Comparison of ENCODE assay signal across 27 cellular contexts in the genomic region with DNA sequence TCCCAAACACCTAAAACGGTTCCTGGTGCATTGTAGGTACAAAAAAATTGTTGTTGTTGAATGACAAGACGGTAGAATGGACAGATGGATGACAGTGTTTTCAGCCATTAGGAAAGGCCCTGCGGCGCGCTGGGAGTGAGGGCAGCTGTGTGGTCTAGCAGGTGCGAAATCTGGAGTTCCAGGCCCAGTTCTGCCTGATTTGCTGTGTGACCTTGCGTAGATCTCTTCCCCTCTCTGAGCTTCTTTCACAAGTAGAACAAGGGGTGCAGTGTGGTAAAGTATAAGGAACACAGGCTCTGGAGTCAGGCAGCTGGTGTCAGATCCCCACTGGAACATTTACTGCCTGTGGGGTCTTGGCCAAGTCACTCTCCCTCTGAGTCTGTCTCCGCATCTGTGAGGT. TPM values are rescaled to one million over a fixed set of nuclear protein-coding genes. Genes with fewer than 3 reads are reported as not detected.
DNase-seq lines count a peak whose midpoint lies in the region; ATAC-seq and TF ChIP-seq lines count a peak whose summit lies in the region.
"Had no signal": no experiment of that assay in that cellular context is flagged by ENCODE, and none has a peak within 500 bp of the region (broad histone marks: within the 10 kb centered on the region; RNA-seq: fewer than 3 reads in every experiment).

No MANE protein-coding gene starts in this region.

- H3K27me3 ChIP-seq in BLaER1 treated with 17β-estradiol and CSF1 and Interleukin-3, amounts not matched to agents 10 nM and 100 nM = no peaks in the 10 kb centered on the region; a peak in 1 of 22 replicates
- H3K27me3 ChIP-seq in OCI-LY3 (ENCODE audit: low read depth, low read length) = peaks cover 6% of the 10 kb centered on the region; the same call in 1 of the 2 replicates
- no peaks in the 10 kb centered on the region for H3K27me3 ChIP-seq in CD8-positive, alpha-beta memory T cell (ENCODE audit: insufficient read depth, low read length, poor library complexity, severe bottlenecking)
- H3K27me3 ChIP-seq: BE2C had no signal

- H3K4me2 ChIP-seq in BLaER1 treated with 17β-estradiol and CSF1 and Interleukin-3, amounts not matched to agents 10 nM and 100 nM = peak overlapping the region; percentile 57 to 99 (median 93); a peak in 21 of 22 replicates
- H3K4me2 ChIP-seq in OCI-LY3 (ENCODE audit: low read length) = peak overlapping the region; percentile 9; the same call in 1 of the 2 replicates
- H3K4me2 ChIP-seq: A549 had no signal

- peak overlapping the region in 9 of 11 experiments; percentile 58 to 97 (median 88); a peak in 18 of 22 replicates for H3K27ac ChIP-seq in BLaER1 treated with 17β-estradiol and CSF1 and Interleukin-3, amounts not matched to agents 10 nM and 100 nM
- H3K27ac ChIP-seq in OCI-LY3 (ENCODE audit: low read length) = no peak overlapping the region
- no peak overlapping the region for H3K27ac ChIP-seq in CD8-positive, alpha-beta memory T cell (ENCODE audit: low read depth, low read length)
- H3K27ac ChIP-seq: A549 had no signal

- no peaks in the 10 kb centered on the region for H3K9me3 ChIP-seq in BLaER1 treated with 17β-estradiol and CSF1 and Interleukin-3, amounts not matched to agents 10 nM and 100 nM (replicated peaks in 1 of 11)
- no peaks in the 10 kb centered on the region for H3K9me3 ChIP-seq in OCI-LY3 (ENCODE audit: insufficient read depth, low read length)
- no peaks in the 10 kb centered on the region for H3K9me3 ChIP-seq in CD8-positive, alpha-beta memory T cell (ENCODE audit: low read length)
- H3K9me3 ChIP-seq: A549, BE2C, Caco-2 had no signal

- TF ChIP-seq CTCF in OCI-LY3 (IDR thresholded peaks at IDR 0.05; ENCODE audit: low read depth, low read length) = no peak
- TF ChIP-seq CTCF in glutamatergic neuron (IDR thresholded peaks at IDR 0.05; ENCODE audit: partially characterized antibody, unreplicated experiment) = no peak

- H3K36me3 ChIP-seq in BLaER1 treated with 17β-estradiol and CSF1 and Interleukin-3, amounts not matched to agents 10 nM and 100 nM = no peaks in the 10 kb centered on the region
- no peaks in the 10 kb centered on the region for H3K36me3 ChIP-seq in OCI-LY3 (replicated peaks; ENCODE audit: low read depth, low read length)
- H3K36me3 ChIP-seq in CD8-positive, alpha-beta memory T cell (ENCODE audit: insufficient read depth, low read length) = no peaks in the 10 kb centered on the region
- H3K36me3 ChIP-seq: BE2C had no signal

- peak overlapping the region; percentile 12 for H3K4me3 Mint-ChIP-seq in glutamatergic neuron (ENCODE audit: unreplicated experiment)
- H3K4me3 Mint-ChIP-seq in stimulated activated effector memory CD8-positive, alpha-beta T cell treated with anti-CD3 and anti-CD28 coated beads, Interleukin-12 subunit alpha, Interleukin-12 subunit beta, amount 100 ng/mL, for 72 hours = no peak overlapping the region
- H3K4me3 Mint-ChIP-seq in CD8-positive, alpha-beta memory T cell = no peak overlapping the region
- H3K4me3 Mint-ChIP-seq: CD4-positive, alpha-beta T cell had no signal

- DNase-seq in glutamatergic neuron = no peak
- no peak for DNase-seq in stimulated activated effector memory CD8-positive, alpha-beta T cell treated with anti-CD3 and anti-CD28 coated beads, Interleukin-12 subunit alpha, Interleukin-12 subunit beta, amount 100 ng/mL, for 72 hours (ENCODE audit: low spot score in 2 of 2)
- DNase-seq in NCI-H1436 treated with DMSO at 0.1 percent for 48 hours (lab: John Stamatoyannopoulos, UW) = no peak
- DNase-seq in CD8-positive, alpha-beta memory T cell = no peak
- DNase-seq in activated T-cell treated with anti-CD3 and anti-CD28 coated beads, Interleukin-2, amount 50 U/mL, for 48 hours = no peak
- DNase-seq: BE2C; Caco-2; CD4-positive, alpha-beta T cell; DMS 273 treated with DMSO at 0.1 percent for 48 hours; DND-41; Kasumi-1; NCI-H1417; NCI-H187; NCI-H226; NCI-H510A treated with DMSO at 0.1 percent for 48 hours; NCI-H748 treated with DMSO at 0.1 percent for 48 hours; PC-3; RPMI8226; SHP77; SW 1271 had no signal

- peak overlapping the region in 5 of 10 experiments; percentile 0 to 57 (median 54); a peak in 5 of 20 replicates for H3K4me3 ChIP-seq in BLaER1 treated with 17β-estradiol and CSF1 and Interleukin-3, amounts not matched to agents 10 nM and 100 nM
- H3K4me3 ChIP-seq in OCI-LY3 (ENCODE audit: low read length) = no peak overlapping the region
- no peak overlapping the region for H3K4me3 ChIP-seq in CD8-positive, alpha-beta memory T cell (ENCODE audit: low read length)
- H3K4me3 ChIP-seq: A549 had no signal

- no peaks in the 10 kb centered on the region for H4K20me1 ChIP-seq in BLaER1 treated with 17β-estradiol and CSF1 and Interleukin-3, amounts not matched to agents 10 nM and 100 nM
- H4K20me1 ChIP-seq in OCI-LY3 (ENCODE audit: insufficient read depth, low read length) = no peaks in the 10 kb centered on the region

- H3K9ac ChIP-seq in BLaER1 treated with 17β-estradiol and CSF1 and Interleukin-3, amounts not matched to agents 10 nM and 100 nM = peak overlapping the region in 10 of 11 experiments; percentile 28 to 85 (median 78); a peak in 17 of 22 replicates
- no peak overlapping the region for H3K9ac ChIP-seq in OCI-LY3 (ENCODE audit: low read length)

- no peaks in the 10 kb centered on the region for H3K36me3 Mint-ChIP-seq in glutamatergic neuron (ENCODE audit: unreplicated experiment)
- no peaks in the 10 kb centered on the region for H3K36me3 Mint-ChIP-seq in stimulated activated effector memory CD8-positive, alpha-beta T cell treated with anti-CD3 and anti-CD28 coated beads, Interleukin-12 subunit alpha, Interleukin-12 subunit beta, amount 100 ng/mL, for 72 hours
- no peaks in the 10 kb centered on the region for H3K36me3 Mint-ChIP-seq in CD8-positive, alpha-beta memory T cell

- H3K27me3 Mint-ChIP-seq in glutamatergic neuron (ENCODE audit: unreplicated experiment) = peaks cover 16% of the 10 kb centered on the region
- H3K27me3 Mint-ChIP-seq in CD8-positive, alpha-beta memory T cell = no peaks in the 10 kb centered on the region
- H3K27me3 Mint-ChIP-seq: CD4-positive, alpha-beta T cell had no signal

- no peak for ATAC-seq in stimulated activated effector memory CD8-positive, alpha-beta T cell treated with anti-CD3 and anti-CD28 coated beads, Interleukin-12 subunit alpha, Interleukin-12 subunit beta, amount 100 ng/mL, for 72 hours
- no peak for ATAC-seq in GM18867 (IDR thresholded peaks at IDR 0.05; ENCODE audit: unreplicated experiment)
- ATAC-seq: A549, PC-3 had no signal

- peaks cover 44% of the 10 kb centered on the region for H3K4me1 Mint-ChIP-seq in glutamatergic neuron (ENCODE audit: low read depth, unreplicated experiment)
- H3K4me1 Mint-ChIP-seq in stimulated activated effector memory CD8-positive, alpha-beta T cell treated with anti-CD3 and anti-CD28 coated beads, Interleukin-12 subunit alpha, Interleukin-12 subunit beta, amount 100 ng/mL, for 72 hours = no peaks in the 10 kb centered on the region
- no peaks in the 10 kb centered on the region for H3K4me1 Mint-ChIP-seq in CD8-positive, alpha-beta memory T cell

- CTCF ChIA-PET in CD8-positive, alpha-beta memory T cell (lab: Charles Lee) = no interaction called here

- peaks cover 27% of the 10 kb centered on the region for H3K9me3 Mint-ChIP-seq in glutamatergic neuron (ENCODE audit: unreplicated experiment)
- no peaks in the 10 kb centered on the region for H3K9me3 Mint-ChIP-seq in stimulated activated effector memory CD8-positive, alpha-beta T cell treated with anti-CD3 and anti-CD28 coated beads, Interleukin-12 subunit alpha, Interleukin-12 subunit beta, amount 100 ng/mL, for 72 hours
- H3K9me3 Mint-ChIP-seq in CD8-positive, alpha-beta memory T cell = no peaks in the 10 kb centered on the region
- H3K9me3 Mint-ChIP-seq: CD4-positive, alpha-beta T cell had no signal

- H3K79me2 ChIP-seq in OCI-LY3 (ENCODE audit: low read length) = no peaks in the 10 kb centered on the region

- peak overlapping the region; percentile 100 for H3K27ac Mint-ChIP-seq in glutamatergic neuron (ENCODE audit: unreplicated experiment)
- H3K27ac Mint-ChIP-seq in stimulated activated effector memory CD8-positive, alpha-beta T cell treated with anti-CD3 and anti-CD28 coated beads, Interleukin-12 subunit alpha, Interleukin-12 subunit beta, amount 100 ng/mL, for 72 hours = peak overlapping the region; percentile 37
- no peak overlapping the region for H3K27ac Mint-ChIP-seq in CD8-positive, alpha-beta memory T cell
- H3K27ac Mint-ChIP-seq: CD4-positive, alpha-beta T cell had no signal

- H3K4me1 ChIP-seq in BLaER1 treated with 17β-estradiol and CSF1 and Interleukin-3, amounts not matched to agents 10 nM and 100 nM = peaks cover 41 to 94% (median 88%) of the 10 kb centered on the region in 10 experiments
- peaks cover 19% of the 10 kb centered on the region for H3K4me1 ChIP-seq in OCI-LY3 (ENCODE audit: low read length)
- H3K4me1 ChIP-seq in CD8-positive, alpha-beta memory T cell (ENCODE audit: insufficient read depth, low read length) = no peaks in the 10 kb centered on the region
- H3K4me1 ChIP-seq: BE2C, Caco-2 had no signal

- no peak overlapping the region for H2AFZ ChIP-seq in OCI-LY3 (ENCODE audit: low read depth, low read length)

- POLR2A ChIA-PET in CD8-positive, alpha-beta memory T cell (lab: Charles Lee) = interaction anchor here (0.5 kb wide), 1 partner anchor 540 kb away, joined by 4 read pairs; no protein-coding TSS in a partner anchor

RNA-seq across cellular contexts. Expression of gene SPNS2, which starts 25.3 kb away (rescaled TPM):
- 73.0 TPM for total RNA-seq in glutamatergic neuron (ENCODE audit: unreplicated experiment)
- under 1 TPM; 0.49 to 0.50 TPM for total RNA-seq in CD8-positive, alpha-beta memory T cell
- 0.10 TPM for polyA plus RNA-seq in CD8-positive, alpha-beta memory T cell
- total RNA-seq: MCF 10A had no signal

RNA-seq across cellular contexts. Expression of gene MYBBP1A, which starts 31.2 kb away (rescaled TPM):
- 44.8 TPM for total RNA-seq in glutamatergic neuron (ENCODE audit: unreplicated experiment)
- total RNA-seq in CD8-positive, alpha-beta memory T cell = 100 to 1,000 TPM; 148 to 157 TPM
- 34.1 TPM for polyA plus RNA-seq in CD8-positive, alpha-beta memory T cell

RNA-seq across cellular contexts. Expression of gene GGT6, which starts 36.4 kb away (rescaled TPM):
- total RNA-seq in glutamatergic neuron (ENCODE audit: unreplicated experiment) = not detected
- not detected for total RNA-seq in CD8-positive, alpha-beta memory T cell
- polyA plus RNA-seq in CD8-positive, alpha-beta memory T cell = not detected
- total RNA-seq: Caco-2; CD4-positive, alpha-beta T cell; G401; H4; MCF 10A; PC-3 had no signal
- polyA plus RNA-seq: A549 had no signal

Comparison
In these comparisons a context has a peak if more than half of its experiments do, and no peak if none do; other contexts are left out.
1. H3K27ac ChIP-seq: peak in BLaER1 treated with 17β-estradiol and CSF1 and Interleukin-3, amounts not matched to agents 10 nM and 100 nM (9 of 11); none in OCI-LY3 (single experiment) and CD8-positive, alpha-beta memory T cell (single experiment).
2. H3K27ac Mint-ChIP-seq: peak in glutamatergic neuron (single experiment) and stimulated activated effector memory CD8-positive, alpha-beta T cell treated with anti-CD3 and anti-CD28 coated beads, Interleukin-12 subunit alpha, Interleukin-12 subunit beta, amount 100 ng/mL, for 72 hours (single experiment); none in CD8-positive, alpha-beta memory T cell (0 of 8).
3. RNA of gene SPNS2, which starts 25.3 kb away (total RNA-seq): 73.0 TPM in glutamatergic neuron (single experiment); 0.49 to 0.50 TPM in CD8-positive, alpha-beta memory T cell; every median in the first group is over 10 times any median in the second.